In the genomic region with DNA sequence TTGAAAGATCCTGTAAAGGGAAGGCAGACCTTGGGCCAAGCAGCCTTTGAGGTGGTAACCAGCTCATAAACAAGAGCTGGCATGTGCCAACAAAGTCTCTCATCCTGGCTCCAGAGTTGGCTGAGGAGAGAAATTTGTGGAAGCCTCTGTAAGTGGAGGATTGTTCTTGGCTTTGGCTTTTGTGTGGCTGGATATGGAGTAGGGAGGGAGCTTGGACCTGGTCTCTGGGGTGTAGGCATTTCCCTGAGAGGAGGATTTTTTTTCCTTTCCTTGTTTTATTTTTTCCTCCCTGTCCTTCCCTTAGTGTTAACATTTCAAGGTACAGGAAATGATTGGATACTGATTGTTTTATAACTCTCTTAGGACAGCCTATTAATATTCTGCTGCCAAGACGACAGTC, we compare ENCODE assay signal across 8 cellular contexts.
A peak's percentile ranks its signal among the peaks of the same experiment; 100 is the strongest.
DNase-seq lines count a peak whose midpoint lies in the region; ATAC-seq and TF ChIP-seq lines count a peak whose summit lies in the region.

No MANE protein-coding gene starts in this region.

- peaks cover 13% of the 10 kb centered on the region for H3K4me1 Mint-ChIP-seq in endothelial cell (ENCODE audit: unreplicated experiment)
- H3K4me1 Mint-ChIP-seq in naive thymus-derived CD4-positive, alpha-beta T cell, result peaks cover 33 to 95% (median 84%) of the 10 kb centered on the region in 7 donors
- peaks cover 55% of the 10 kb centered on the region for H3K4me1 Mint-ChIP-seq in activated CD8-positive, alpha-beta T cell treated with anti-CD3 and anti-CD28 coated beads for 36 hours (ENCODE audit: low read depth)

- no peak for TF ChIP-seq CTCF in right atrium auricular region (IDR thresholded peaks at IDR 0.05)
- TF ChIP-seq CTCF in endothelial cell (IDR thresholded peaks at IDR 0.05; ENCODE audit: unreplicated experiment), result no peak
- TF ChIP-seq CTCF in GM10266 (IDR thresholded peaks at IDR 0.05; ENCODE audit: control insufficient read depth, insufficient read depth, low read depth, missing control alignments), result no peak
- TF ChIP-seq CTCF in activated CD8-positive, alpha-beta T cell treated with anti-CD3 and anti-CD28 coated beads for 36 hours (IDR thresholded peaks at IDR 0.05), result no peak

- H3K36me3 Mint-ChIP-seq in endothelial cell (ENCODE audit: low read depth, unreplicated experiment), result no peaks in the 10 kb centered on the region
- peaks cover 0 to 32% (median 21%) of the 10 kb centered on the region in 5 donors for H3K36me3 Mint-ChIP-seq in naive thymus-derived CD4-positive, alpha-beta T cell
- peaks cover 20% of the 10 kb centered on the region for H3K36me3 Mint-ChIP-seq in activated CD8-positive, alpha-beta T cell treated with anti-CD3 and anti-CD28 coated beads for 36 hours (ENCODE audit: low read depth)

- peaks cover 0 to 14% of the 10 kb centered on the region in 2 donors for H3K4me1 ChIP-seq in right atrium auricular region
- peaks cover 0 to 39% of the 10 kb centered on the region in 2 donors for H3K4me1 ChIP-seq in naive thymus-derived CD4-positive, alpha-beta T cell (ENCODE audit: control insufficient read depth in 2 of 2, insufficient read depth in 2 of 2, low read length in 2 of 2)

- peak overlapping the region in 1 of 2 donors; percentile 49 for H3K27ac ChIP-seq in right atrium auricular region
- H3K27ac ChIP-seq in naive thymus-derived CD4-positive, alpha-beta T cell (ENCODE audit: low read depth, low read length), result no peak overlapping the region

- CTCF ChIA-PET in naive thymus-derived CD4-positive, alpha-beta T cell (lab: Charles Lee), result interaction anchor here (0.9 kb wide), 1 partner anchor 8 kb away, joined by 3 read pairs; no protein-coding TSS in a partner anchor
- CTCF ChIA-PET in activated CD8-positive, alpha-beta T cell treated with anti-CD3 and anti-CD28 coated beads for 36 hours (lab: Charles Lee), result interaction anchor here (1.1 to 1.2 kb wide), 2 partner anchors 9 to 165 kb away, joined by 4 to 5 read pairs; no protein-coding TSS in a partner anchor

- H3K9me3 Mint-ChIP-seq in endothelial cell (ENCODE audit: unreplicated experiment), result no peaks in the 10 kb centered on the region
- H3K9me3 Mint-ChIP-seq in naive thymus-derived CD4-positive, alpha-beta T cell, result no peaks in the 10 kb centered on the region
- no peaks in the 10 kb centered on the region for H3K9me3 Mint-ChIP-seq in activated CD8-positive, alpha-beta T cell treated with anti-CD3 and anti-CD28 coated beads for 36 hours

- DNase-seq in Right ventricle myocardium superior, result no peak
- no peak for DNase-seq in right atrium auricular region (ENCODE audit: low spot score)
- DNase-seq in endothelial cell (ENCODE audit: low spot score), result no peak
- DNase-seq in naive thymus-derived CD4-positive, alpha-beta T cell, result no peak
- no peak for DNase-seq in NCI-H510A (lab: John Stamatoyannopoulos, UW)
- no peak for DNase-seq in GM10266 (ENCODE audit: extremely low spot score)
- DNase-seq in activated CD8-positive, alpha-beta T cell treated with anti-CD3 and anti-CD28 coated beads for 36 hours, result no peak

- POLR2A ChIA-PET in naive thymus-derived CD4-positive, alpha-beta T cell (lab: Charles Lee), result interaction anchor here (0.9 kb wide), 1 partner anchor 13 kb away, joined by 3 read pairs; no protein-coding TSS in a partner anchor
- POLR2A ChIA-PET in activated CD8-positive, alpha-beta T cell treated with anti-CD3 and anti-CD28 coated beads for 36 hours (lab: Charles Lee), result interaction anchor here (1.2 kb wide), 1 partner anchor 62 kb away, joined by 4 read pairs; no protein-coding TSS in a partner anchor

- peaks cover 1% of the 10 kb centered on the region for H3K27me3 Mint-ChIP-seq in endothelial cell (ENCODE audit: unreplicated experiment)
- H3K27me3 Mint-ChIP-seq in naive thymus-derived CD4-positive, alpha-beta T cell, result no peaks in the 10 kb centered on the region
- no peaks in the 10 kb centered on the region for H3K27me3 Mint-ChIP-seq in activated CD8-positive, alpha-beta T cell treated with anti-CD3 and anti-CD28 coated beads for 36 hours

- intact Hi-C loops in Right ventricle myocardium superior (cut with DNase I), result no loop called here
- intact Hi-C loops in naive thymus-derived CD4-positive, alpha-beta T cell (cut with micrococcal nuclease), result loop anchor here in 1 of 2 donors (1.0 to 5.0 kb wide), 2 partner anchors 8 to 41 kb away; no protein-coding TSS in a partner anchor
- intact Hi-C loops in activated CD8-positive, alpha-beta T cell treated with anti-CD3 and anti-CD28 coated beads for 36 hours (cut with micrococcal nuclease), result no loop called here

- H3K4me3 Mint-ChIP-seq in endothelial cell (ENCODE audit: unreplicated experiment), result no peak overlapping the region
- peak overlapping the region in 7 of 10 donors; percentile 18 to 62 (median 28) for H3K4me3 Mint-ChIP-seq in naive thymus-derived CD4-positive, alpha-beta T cell
- H3K4me3 Mint-ChIP-seq in activated CD8-positive, alpha-beta T cell treated with anti-CD3 and anti-CD28 coated beads for 36 hours, result no peak overlapping the region

- peak overlapping the region; percentile 26 for H3K27ac Mint-ChIP-seq in endothelial cell (ENCODE audit: unreplicated experiment)
- H3K27ac Mint-ChIP-seq in naive thymus-derived CD4-positive, alpha-beta T cell, result peak overlapping the region in 6 of 9 donors; percentile 12 to 61 (median 18)
- no peak overlapping the region for H3K27ac Mint-ChIP-seq in activated CD8-positive, alpha-beta T cell treated with anti-CD3 and anti-CD28 coated beads for 36 hours

- H3K36me3 ChIP-seq in right atrium auricular region, result no peaks in the 10 kb centered on the region
- no peaks in the 10 kb centered on the region for H3K36me3 ChIP-seq in naive thymus-derived CD4-positive, alpha-beta T cell (ENCODE audit: control insufficient read depth in 2 of 3, insufficient read depth in 3 of 3, low read length in 3 of 3)

- H3K27me3 ChIP-seq in right atrium auricular region, result no peaks in the 10 kb centered on the region
- H3K27me3 ChIP-seq in naive thymus-derived CD4-positive, alpha-beta T cell (ENCODE audit: control insufficient read depth in 2 of 2, insufficient read depth in 2 of 2, low read length in 2 of 2), result no peaks in the 10 kb centered on the region

- no peak overlapping the region for H3K4me3 ChIP-seq in right atrium auricular region
- no peak overlapping the region for H3K4me3 ChIP-seq in naive thymus-derived CD4-positive, alpha-beta T cell (ENCODE audit: low read length)

- ATAC-seq in Right ventricle myocardium superior (ENCODE audit: poor library complexity) (peak; percentile 59), GM18520 (IDR thresholded peaks at IDR 0.05; ENCODE audit: unreplicated experiment) (no peak)
- ATAC-seq in naive thymus-derived CD4-positive, alpha-beta T cell, result no peak
- ATAC-seq in activated CD8-positive, alpha-beta T cell treated with anti-CD3 and anti-CD28 coated beads for 36 hours, result no peak

- H3K9me3 ChIP-seq in right atrium auricular region, result no peaks in the 10 kb centered on the region
- H3K9me3 ChIP-seq in naive thymus-derived CD4-positive, alpha-beta T cell (ENCODE audit: control insufficient read depth in 2 of 3, low read length in 3 of 3), result no peaks in the 10 kb centered on the region

Comparison
In these comparisons a context has a peak if more than half of its experiments do, and no peak if none do; other contexts are left out.
1. H3K4me3 Mint-ChIP-seq: peak in naive thymus-derived CD4-positive, alpha-beta T cell (7 of 10); none in endothelial cell (single experiment) and activated CD8-positive, alpha-beta T cell treated with anti-CD3 and anti-CD28 coated beads for 36 hours (single experiment).